ENCODE assay signal across 11 cellular contexts in genomic region chr1:61950418-61950817, GRCh38.
A peak's percentile ranks its signal among the peaks of the same experiment; 100 is the strongest.
DNase-seq lines count a peak whose midpoint lies in the region; ATAC-seq, FAIRE-seq and TF ChIP-seq lines count a peak whose summit lies in the region.
"Had no signal": no experiment of that assay in that cellular context is flagged by ENCODE, and none has a peak within 500 bp of the region (broad histone marks: within the 10 kb centered on the region; RNA-seq: fewer than 3 reads in every experiment).

No MANE protein-coding gene starts in this region.

- TF ChIP-seq POLR2A in K562 (conservative IDR thresholded peaks at IDR 0.05): no peak

- TF ChIP-seq EP300 in Ishikawa (IDR thresholded peaks at IDR 0.05; ENCODE audit: borderline replicate concordance) (no peak), K562 (IDR thresholded peaks at IDR 0.05; ENCODE audit: low read length) (no peak)

- intact Hi-C loops in K562 (cut with micrococcal nuclease): loop anchor here (1.0 to 5.0 kb wide), 2 partner anchors 120 to 192 kb away; no protein-coding TSS in a partner anchor
- intact Hi-C loops in left lung (cut with DNase I): no loop called here

- H3K36me3 ChIP-seq in K562 (ENCODE audit: control insufficient read depth, insufficient read depth, low read length) (no peaks in the 10 kb centered on the region), left lung (no peaks in the 10 kb centered on the region)

- no peak overlapping the region for H3K4me2 ChIP-seq in K562 (ENCODE audit: insufficient read depth, low read length)

- no peaks in the 10 kb centered on the region; a peak in 1 of 5 replicates for H3K27me3 ChIP-seq in K562 (ENCODE audit: control insufficient read depth in 2 of 2, insufficient read depth in 2 of 2, low read length in 2 of 2)
- no peaks in the 10 kb centered on the region for H3K27me3 ChIP-seq in left lung

- H3K27ac ChIP-seq in K562 (ENCODE audit: extremely low read depth, low read depth, low read length) (no peak overlapping the region), left lung (no peak overlapping the region)

- H3K9me3 ChIP-seq in K562 (replicated peaks; ENCODE audit: control insufficient read depth, insufficient read depth, low read depth, low read length) (no peaks in the 10 kb centered on the region), left lung (peaks cover 0 to 3% of the 10 kb centered on the region in 2 donors)

- FAIRE-seq in K562 (lab: Jason Lieb, UNC): peak; percentile 59
- FAIRE-seq: GM12891 had no signal

- ATAC-seq in K562 (peak; percentile 57; the same call in 1 of the 3 replicates), left lung (peak; percentile 40), GM21529 (IDR thresholded peaks at IDR 0.05; ENCODE audit: unreplicated experiment) (no peak), GM18909 (IDR thresholded peaks at IDR 0.05; ENCODE audit: poor library complexity, unreplicated experiment) (no peak)
- ATAC-seq: activated CD4-positive, alpha-beta T cell treated with anti-CD3 and anti-CD28 coated beads for 36 hours had no signal

- TF ChIP-seq RAD21 in Ishikawa (IDR thresholded peaks at IDR 0.05; ENCODE audit: low read depth) (peak; percentile 54), K562 (CRISPR knock-in tag; conservative IDR thresholded peaks at IDR 0.05 in 1 of 2, IDR thresholded peaks at IDR 0.05 in 1 of 2) (peak; percentile 15 to 51; a peak in 2 of 4 replicates)

- H2AFZ ChIP-seq in K562 (ENCODE audit: low read depth, low read length): no peak overlapping the region

- H3K4me1 ChIP-seq in K562 (replicated peaks in 1 of 2; ENCODE audit: control insufficient read depth in 2 of 2, insufficient read depth in 2 of 2, low read length in 2 of 2) (no peaks in the 10 kb centered on the region), left lung (no peaks in the 10 kb centered on the region)

- no TSS peak for BruUV-seq in K562 (replicated peaks; lab: Mats Ljungman, UMichigan)

- no peak overlapping the region for H3K9ac ChIP-seq in K562 (ENCODE audit: insufficient read depth in 1 of 2, low read depth in 2 of 2, low read length in 2 of 2)

- CTCF ChIA-PET in K562 (lab: Yijun Ruan, JAX; ENCODE audit: low intra/inter-chr PET ratio): interaction anchor here (0.5 kb wide), 2 partner anchors 85 to 1587 kb away, joined by 3 to 5 read pairs; no protein-coding TSS in a partner anchor

- TF ChIP-seq CTCF in K562 (IDR thresholded peaks at IDR 0.05 in 2 of 3, conservative IDR thresholded peaks at IDR 0.05 in 1 of 3; ENCODE audit: insufficient read depth in 2 of 3, low read depth in 1 of 3, low read length in 3 of 3) (peak in 2 of 3 experiments; percentile 11 to 63; a peak in 2 of 6 replicates), left lung (IDR thresholded peaks at IDR 0.05) (no peak)

- no peaks in the 10 kb centered on the region for H4K20me1 ChIP-seq in K562 (replicated peaks; ENCODE audit: control insufficient read depth, insufficient read depth, low read length)

- in situ Hi-C loops in K562 (cut with MboI): no loop called here

- no peaks in the 10 kb centered on the region for H3K9me1 ChIP-seq in K562 (ENCODE audit: control insufficient read depth, insufficient read depth, low read length)

- H3K4me3 ChIP-seq in K562: no peak overlapping the region
- H3K4me3 ChIP-seq in left lung: no peak overlapping the region

- POLR2A ChIA-PET in K562 (lab: Yijun Ruan, JAX): no interaction called here

- H3K79me2 ChIP-seq in K562 (ENCODE audit: control insufficient read depth, insufficient read depth, low read length): no peaks in the 10 kb centered on the region

- 6% methylated on average over 2 of the region's 2 CpGs for WGBS in K562 (ENCODE audit: insufficient coverage, low coverage, missing lambda C conversion rate)

- peak; percentile 36 for DNase-seq in GM03348 (ENCODE audit: low spot score)
- DNase-seq in K562 (ENCODE audit: extremely low read depth in 1 of 4, low spot score in 3 of 4): no peak
- DNase-seq in left lung: no peak
- DNase-seq in SK-N-DZ (ENCODE audit: low spot score): no peak
- DNase-seq in activated CD4-positive, alpha-beta T cell treated with anti-CD3 and anti-CD28 coated beads, Interleukin-2, amount 50 U/mL, for 1 hour: no peak
- DNase-seq: activated CD4-positive, alpha-beta T cell treated with anti-CD3 and anti-CD28 coated beads for 36 hours; NCI-H1436 treated with DMSO at 0.1 percent for 48 hours had no signal

TF ChIP-seq in Ishikawa, 13 proteins besides CTCF, POLR2A, EP300 and RAD21:
- TF ChIP-seq MAX (IDR thresholded peaks at IDR 0.05) (no peak), EGR1 (IDR thresholded peaks at IDR 0.05) (no peak), USF1 (IDR thresholded peaks at IDR 0.05) (no peak), CEBPB (IDR thresholded peaks at IDR 0.05) (no peak), TEAD4 (IDR thresholded peaks at IDR 0.05) (peak; percentile 96), REST (IDR thresholded peaks at IDR 0.05; ENCODE audit: low read depth) (no peak), NFIC (IDR thresholded peaks at IDR 0.05) (no peak)

TF ChIP-seq in K562, 482 proteins besides CTCF, POLR2A, EP300 and RAD21 (continues in another document):
- TF ChIP-seq CBX2 (IDR thresholded peaks at IDR 0.05; ENCODE audit: insufficient read depth, low read length, poor library complexity, severe bottlenecking) (no peak), AFF4 (CRISPR knock-in tag; IDR thresholded peaks at IDR 0.05) (no peak), EZH2 (IDR thresholded peaks at IDR 0.05; ENCODE audit: borderline replicate concordance, low read depth, low read length) (no peak), PTBP1 (IDR thresholded peaks at IDR 0.05; ENCODE audit: low read depth, low read length) (no peak), GATA2 (CRISPR knock-in tag; IDR thresholded peaks at IDR 0.05) (no peak), TEAD4 (IDR thresholded peaks at IDR 0.05; ENCODE audit: low read length) (peak; percentile 83), TEAD4 (CRISPR knock-in tag; IDR thresholded peaks at IDR 0.05; ENCODE audit: borderline replicate concordance) (no peak), OTX1 (CRISPR knock-in tag; IDR thresholded peaks at IDR 0.05) (no peak), MXD1 (CRISPR knock-in tag; IDR thresholded peaks at IDR 0.05; ENCODE audit: borderline replicate concordance, poor library complexity, severe bottlenecking) (no peak), TEAD2 (tag; IDR thresholded peaks at IDR 0.05) (peak; percentile 94), LCOR (CRISPR knock-in tag; IDR thresholded peaks at IDR 0.05) (no peak), REST (CRISPR knock-in tag; IDR thresholded peaks at IDR 0.05; ENCODE audit: low read depth) (no peak), GABPB1 (CRISPR knock-in tag; IDR thresholded peaks at IDR 0.05) (no peak)

Comparison
In these comparisons a context has a peak if more than half of its experiments do, and no peak if none do; other contexts are left out.
1. ATAC-seq: peak in K562 (single experiment) and left lung (single experiment); none in GM21529 (single experiment) and GM18909 (single experiment).
2. CTCF ChIP-seq: peak in K562 (2 of 3); none in left lung (0 of 2).